In genomic region chr13:33158830-33159229, GRCh38 we compare ENCODE assay signal across 21 cellular contexts.
DNase-seq lines count a peak whose midpoint lies in the region; ATAC-seq and TF ChIP-seq lines count a peak whose summit lies in the region.
"Had no signal": no experiment of that assay in that cellular context is flagged by ENCODE, and none has a peak within 500 bp of the region (broad histone marks: within the 10 kb centered on the region; RNA-seq: fewer than 3 reads in every experiment).

No MANE protein-coding gene starts in this region.

- ATAC-seq in HG03521 (IDR thresholded peaks at IDR 0.05; ENCODE audit: unreplicated experiment) (no peak), HG02610 (IDR thresholded peaks at IDR 0.05; ENCODE audit: unreplicated experiment) (no peak)

- H3K4me1 ChIP-seq in breast epithelium = no peaks in the 10 kb centered on the region
- no peaks in the 10 kb centered on the region for H3K4me1 ChIP-seq in testis
- H3K4me1 ChIP-seq: BLaER1 treated with 17β-estradiol and CSF1 and Interleukin-3, amounts not matched to agents 10 nM and 100 nM had no signal

- H3K27ac ChIP-seq in breast epithelium (no peak overlapping the region), testis (no peak overlapping the region)
- H3K27ac ChIP-seq: 22Rv1; BLaER1 treated with 17β-estradiol and CSF1 and Interleukin-3, amounts not matched to agents 10 nM and 100 nM; GM23248 had no signal

- no peak overlapping the region for H3K4me3 Mint-ChIP-seq in MCF 10A (ENCODE audit: unreplicated experiment)
- H3K4me3 Mint-ChIP-seq in type B pancreatic cell = peak overlapping the region; percentile 32
- H3K4me3 Mint-ChIP-seq: CD4-positive, alpha-beta memory T cell; H9 had no signal

- H3K27me3 Mint-ChIP-seq in MCF 10A (ENCODE audit: insufficient read depth, unreplicated experiment) = no peaks in the 10 kb centered on the region
- no peaks in the 10 kb centered on the region for H3K27me3 Mint-ChIP-seq in type B pancreatic cell
- H3K27me3 Mint-ChIP-seq: CD4-positive, alpha-beta memory T cell had no signal

- intact Hi-C loops in MCF 10A (cut with micrococcal nuclease) (no loop called here), breast epithelium (cut with DNase I; ENCODE audit: low total_unique reads) (no loop called here), testis (cut with DNase I; ENCODE audit: low total_unique reads) (no loop called here)

- H3K36me3 Mint-ChIP-seq in MCF 10A (ENCODE audit: insufficient read depth, unreplicated experiment) (peaks cover 58% of the 10 kb centered on the region), type B pancreatic cell (peaks cover 24% of the 10 kb centered on the region)

- peak overlapping the region; percentile 4 for H3K27ac Mint-ChIP-seq in MCF 10A (ENCODE audit: low read depth, unreplicated experiment)
- H3K27ac Mint-ChIP-seq in type B pancreatic cell = peak overlapping the region; percentile 4
- H3K27ac Mint-ChIP-seq: CD4-positive, alpha-beta memory T cell; H9 had no signal

- DNase-seq in MCF 10A (ENCODE audit: unreplicated experiment) = no peak
- DNase-seq in breast epithelium (ENCODE audit: low spot score in 2 of 2) = no peak
- peak; percentile 17 for DNase-seq in fibroblast of mammary gland (ENCODE audit: low read depth)
- peak; percentile 32 for DNase-seq in occipital lobe (lab: John Stamatoyannopoulos, UW)
- no peak for DNase-seq in type B pancreatic cell (ENCODE audit: extremely low spot score, unreplicated experiment)
- DNase-seq in testis = no peak
- DNase-seq: Caco-2; CD4-positive, alpha-beta memory T cell; GM23248; H9; Karpas-422; NCI-H1417; NCI-H1694 treated with DMSO at 0.1 percent for 48 hours; NCI-H2081 treated with DMSO at 0.1 percent for 48 hours; NCI-H446; NCI-H526; SHP77 had no signal

- H3K27me3 ChIP-seq in breast epithelium = no peaks in the 10 kb centered on the region
- no peaks in the 10 kb centered on the region for H3K27me3 ChIP-seq in testis
- H3K27me3 ChIP-seq: BLaER1 treated with 17β-estradiol and CSF1 and Interleukin-3, amounts not matched to agents 10 nM and 100 nM had no signal

- TF ChIP-seq CTCF in MCF 10A (IDR thresholded peaks at IDR 0.05; ENCODE audit: unreplicated experiment) = no peak
- TF ChIP-seq CTCF in breast epithelium (IDR thresholded peaks at IDR 0.05) = no peak
- no peak for TF ChIP-seq CTCF in fibroblast of mammary gland (conservative IDR thresholded peaks at IDR 0.05; ENCODE audit: control insufficient read depth, insufficient read depth, low read depth, low read length)
- no peak for TF ChIP-seq CTCF in type B pancreatic cell (conservative IDR thresholded peaks at IDR 0.05)
- no peak for TF ChIP-seq CTCF in testis (IDR thresholded peaks at IDR 0.05)

- POLR2A ChIA-PET in MCF 10A (lab: Yijun Ruan, JAX) = interaction anchor here (0.8 to 1.1 kb wide), 3 partner anchors 10 to 30 kb away, joined by 3 read pairs; no protein-coding TSS in a partner anchor

- 92 to 93% methylated on average over 8 of the region's 8 CpGs for WGBS in testis, 2 donors

- H3K9me3 Mint-ChIP-seq in MCF 10A (ENCODE audit: unreplicated experiment) = peaks cover 7% of the 10 kb centered on the region
- no peaks in the 10 kb centered on the region for H3K9me3 Mint-ChIP-seq in type B pancreatic cell

- H3K36me3 ChIP-seq in breast epithelium (peaks cover under 1% of the 10 kb centered on the region), testis (ENCODE audit: low read depth, missing control alignments) (no peaks in the 10 kb centered on the region)

- BruUV-seq in MCF 10A (replicated peaks; lab: Mats Ljungman, UMichigan) = no TSS peak

- H3K9me3 ChIP-seq in breast epithelium = peaks cover 0 to 12% of the 10 kb centered on the region in 2 donors
- no peaks in the 10 kb centered on the region for H3K9me3 ChIP-seq in testis

- H3K4me3 ChIP-seq in breast epithelium (no peak overlapping the region), fibroblast of mammary gland (ENCODE audit: control insufficient read depth, low read depth, low read length) (no peak overlapping the region), testis (no peak overlapping the region)
- H3K4me3 ChIP-seq: BLaER1 treated with 17β-estradiol and CSF1 and Interleukin-3, amounts not matched to agents 10 nM and 100 nM; GM23248 had no signal

- TF ChIP-seq POLR2A in breast epithelium (IDR thresholded peaks at IDR 0.05) (no peak), testis (IDR thresholded peaks at IDR 0.05) (no peak)

- H3K4me1 Mint-ChIP-seq in MCF 10A (ENCODE audit: insufficient read depth, unreplicated experiment) (peaks cover 5% of the 10 kb centered on the region), type B pancreatic cell (ENCODE audit: unreplicated experiment) (peaks cover 13% of the 10 kb centered on the region)
- H3K4me1 Mint-ChIP-seq: CD4-positive, alpha-beta memory T cell had no signal

- CTCF ChIA-PET in MCF 10A (lab: Yijun Ruan, JAX) = interaction anchor here (0.7 to 1.3 kb wide), 3 partner anchors 12 to 69 kb away, joined by 3 to 4 read pairs (median 4); no protein-coding TSS in a partner anchor

Comparison
In these comparisons a context has a peak if more than half of its experiments do, and no peak if none do; other contexts are left out.
1. DNase-seq: peak in fibroblast of mammary gland (single experiment) and occipital lobe (single experiment); none in MCF 10A (single experiment), breast epithelium (0 of 2), type B pancreatic cell (single experiment) and testis (single experiment).